Comparison of ENCODE assay signal across 20 cellular contexts in genomic region chr10:1215862-1216575, GRCh38.
A peak's percentile ranks its signal among the peaks of the same experiment; 100 is the strongest.
DNase-seq lines count a peak whose midpoint lies in the region; FAIRE-seq and TF ChIP-seq lines count a peak whose summit lies in the region.
"Had no signal": no experiment of that assay in that cellular context is flagged by ENCODE, and none has a peak within 500 bp of the region (broad histone marks: within the 10 kb centered on the region; RNA-seq: fewer than 3 reads in every experiment).

No MANE protein-coding gene starts in this region.

- no peak overlapping the region for H3K4me2 ChIP-seq in neural progenitor cell

- in situ Hi-C loops in HAP-1 (cut with MboI; ENCODE audit: low sequenced_read_pairs), result no loop called here

- peak; percentile 40 for FAIRE-seq in bronchial epithelial cell (lab: Jason Lieb, UNC)
- FAIRE-seq: A204.1, D721Med, G401.6, GM12891, HTR-8/SVneo had no signal

- no peak overlapping the region for H3K27ac ChIP-seq in neural progenitor cell
- H3K27ac ChIP-seq: GM23248 had no signal

- H3K9me3 Mint-ChIP-seq in neural progenitor cell, result peaks cover 2% of the 10 kb centered on the region
- H3K9me3 Mint-ChIP-seq: CD8-positive, alpha-beta memory T cell had no signal

- no peak for DNase-seq in bronchial epithelial cell (ENCODE audit: low read depth)
- peak; percentile 74 for DNase-seq in mesenteric fat pad (ENCODE audit: low spot score)
- peak; percentile 75 for DNase-seq in posterior vena cava (ENCODE audit: low spot score)
- DNase-seq in NCI-H345 (lab: John Stamatoyannopoulos, UW), result no peak
- no peak for DNase-seq in neural progenitor cell (ENCODE audit: low spot score)
- no peak for DNase-seq in HAP-1 (ENCODE audit: low spot score in 2 of 2)
- DNase-seq: ACHN; BE2C; C1 segment of cervical spinal cord; CD4-positive, CD25-positive, alpha-beta regulatory T cell; CD8-positive, alpha-beta memory T cell; COR-L47; GM23248; HFFc6; IMR-90 had no signal

- no peaks in the 10 kb centered on the region for H4K20me1 ChIP-seq in neural progenitor cell (ENCODE audit: low read depth)

- no peaks in the 10 kb centered on the region for H3K79me2 ChIP-seq in neural progenitor cell (ENCODE audit: low read depth)

- H3K36me3 ChIP-seq in bronchial epithelial cell (ENCODE audit: control insufficient read depth, insufficient read depth, low read length) (no peaks in the 10 kb centered on the region), neural progenitor cell (no peaks in the 10 kb centered on the region), HAP-1 (replicated peaks) (no peaks in the 10 kb centered on the region)
- H3K36me3 ChIP-seq: BE2C had no signal

- no peak overlapping the region for H3K9ac ChIP-seq in neural progenitor cell
- H3K9ac ChIP-seq: GM23248 had no signal

- intact Hi-C loops in posterior vena cava (cut with DNase I), result no loop called here

- H3K4me1 ChIP-seq in neural progenitor cell (no peaks in the 10 kb centered on the region), HAP-1 (no peaks in the 10 kb centered on the region)
- H3K4me1 ChIP-seq: BE2C had no signal

- H3K4me3 Mint-ChIP-seq in neural progenitor cell, result no peak overlapping the region
- H3K4me3 Mint-ChIP-seq: CD4-positive, CD25-positive, alpha-beta regulatory T cell; CD8-positive, alpha-beta memory T cell; HFFc6 had no signal

- no peaks in the 10 kb centered on the region for H3F3A ChIP-seq in neural progenitor cell (ENCODE audit: low read depth)

- TF ChIP-seq CTCF in bronchial epithelial cell (IDR thresholded peaks at IDR 0.05; ENCODE audit: insufficient read depth, low read length, severe bottlenecking), result no peak
- TF ChIP-seq CTCF in neural progenitor cell (IDR thresholded peaks at IDR 0.05), result no peak

- H2AFZ ChIP-seq in neural progenitor cell (replicated peaks), result no peak overlapping the region
- H2AFZ ChIP-seq: GM23248 had no signal

- H3K9me3 ChIP-seq in neural progenitor cell (ENCODE audit: low read depth) (no peaks in the 10 kb centered on the region), HAP-1 (no peaks in the 10 kb centered on the region; the same call in 1 of the 2 replicates)
- H3K9me3 ChIP-seq: BE2C had no signal

- H3K4me1 Mint-ChIP-seq in neural progenitor cell, result peaks cover 5% of the 10 kb centered on the region
- H3K4me1 Mint-ChIP-seq: CD4-positive, CD25-positive, alpha-beta regulatory T cell; CD8-positive, alpha-beta memory T cell had no signal

- no peaks in the 10 kb centered on the region for H3K36me3 Mint-ChIP-seq in neural progenitor cell
- H3K36me3 Mint-ChIP-seq: CD4-positive, CD25-positive, alpha-beta regulatory T cell; CD8-positive, alpha-beta memory T cell had no signal

- H3K27me3 ChIP-seq in bronchial epithelial cell (ENCODE audit: control insufficient read depth, insufficient read depth, low read length) (no peaks in the 10 kb centered on the region), neural progenitor cell (no peaks in the 10 kb centered on the region), HAP-1 (ENCODE audit: low read depth) (no peaks in the 10 kb centered on the region)
- H3K27me3 ChIP-seq: BE2C had no signal

- no peak overlapping the region for H3K4me3 ChIP-seq in bronchial epithelial cell (ENCODE audit: low read depth, low read length)
- H3K4me3 ChIP-seq in neural progenitor cell, result no peak overlapping the region
- no peak overlapping the region for H3K4me3 ChIP-seq in HAP-1
- H3K4me3 ChIP-seq: GM23248 had no signal

- H3K27me3 Mint-ChIP-seq in neural progenitor cell (ENCODE audit: insufficient read depth, low read depth), result peaks cover 5% of the 10 kb centered on the region
- H3K27me3 Mint-ChIP-seq: CD4-positive, CD25-positive, alpha-beta regulatory T cell had no signal

- no peak overlapping the region for H3K27ac Mint-ChIP-seq in neural progenitor cell
- H3K27ac Mint-ChIP-seq: CD4-positive, CD25-positive, alpha-beta regulatory T cell; CD8-positive, alpha-beta memory T cell; HFFc6 had no signal

Comparison
In these comparisons a context has a peak if more than half of its experiments do, and no peak if none do; other contexts are left out.
1. DNase-seq: peak in mesenteric fat pad (single experiment) and posterior vena cava (single experiment); none in bronchial epithelial cell (single experiment), NCI-H345 (single experiment), neural progenitor cell (single experiment) and HAP-1 (0 of 2).